ENCODE assay signal across 1 cellular context in the genomic region with DNA sequence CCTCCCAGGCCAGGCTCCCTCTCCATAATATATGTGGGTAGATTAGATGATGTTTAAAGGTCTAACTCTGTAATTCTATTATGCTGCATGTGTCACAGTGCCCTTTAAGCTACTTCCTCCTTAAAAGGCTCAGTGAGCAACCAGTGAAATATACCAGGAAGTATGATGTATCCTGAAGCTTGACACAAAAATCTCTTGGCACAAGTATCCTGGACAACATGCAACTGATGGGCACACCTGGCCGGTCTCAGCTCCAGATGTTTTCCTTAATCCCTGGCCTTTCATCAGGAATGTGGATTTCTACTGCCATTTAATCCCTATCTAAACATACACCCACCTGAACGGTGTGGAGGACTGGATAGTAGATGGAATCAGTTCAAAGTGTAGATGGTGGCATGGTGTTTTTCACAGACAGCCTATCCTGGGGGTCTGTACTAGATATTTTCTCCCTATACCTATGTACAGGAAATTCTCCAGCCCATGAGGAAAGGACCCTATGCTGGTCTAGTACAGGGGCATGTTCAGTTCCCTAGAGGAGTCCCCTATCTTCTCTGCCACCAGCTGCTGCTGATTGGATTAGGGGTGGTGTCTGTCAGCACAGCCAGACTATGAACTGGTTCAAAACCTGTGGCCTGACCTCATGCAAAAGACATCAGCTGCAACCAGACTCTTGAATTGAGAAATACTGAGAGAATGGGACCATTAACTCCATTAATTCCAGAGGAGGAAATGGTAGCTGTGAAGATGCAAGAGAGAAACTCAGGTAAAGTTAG.
A peak's percentile ranks its signal among the peaks of the same experiment; 100 is the strongest.
TF ChIP-seq lines count a peak whose summit lies in the region.

No MANE protein-coding gene starts in this region.

TF ChIP-seq in K562, 482 proteins besides CTCF, POLR2A, EP300 and RAD21 (continued from another document and continues in another):
- TF ChIP-seq ILF3 (IDR thresholded peaks at IDR 0.05; ENCODE audit: borderline replicate concordance) = no peak
- TF ChIP-seq, protein P1, sequence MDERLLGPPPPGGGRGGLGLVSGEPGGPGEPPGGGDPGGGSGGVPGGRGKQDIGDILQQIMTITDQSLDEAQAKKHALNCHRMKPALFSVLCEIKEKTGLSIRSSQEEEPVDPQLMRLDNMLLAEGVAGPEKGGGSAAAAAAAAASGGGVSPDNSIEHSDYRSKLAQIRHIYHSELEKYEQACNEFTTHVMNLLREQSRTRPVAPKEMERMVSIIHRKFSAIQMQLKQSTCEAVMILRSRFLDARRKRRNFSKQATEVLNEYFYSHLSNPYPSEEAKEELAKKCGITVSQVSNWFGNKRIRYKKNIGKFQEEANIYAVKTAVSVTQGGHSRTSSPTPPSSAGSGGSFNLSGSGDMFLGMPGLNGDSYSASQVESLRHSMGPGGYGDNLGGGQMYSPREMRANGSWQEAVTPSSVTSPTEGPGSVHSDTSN (CRISPR knock-in tag; IDR thresholded peaks at IDR 0.05; ENCODE audit: low read depth) = no peak
- TF ChIP-seq, protein P1 (tag; conservative IDR thresholded peaks at IDR 0.05; ENCODE audit: low read depth) = 0 out of 2 replicates have a peak, but pooled peaks have one; percentile 29
- TF ChIP-seq CREBBP (IDR thresholded peaks at IDR 0.05; ENCODE audit: low read depth, low read length) = no peak
- 0 out of 2 replicates have a peak, but pooled peaks have one; percentile 46 for TF ChIP-seq L3MBTL2 (IDR thresholded peaks at IDR 0.05)
- TF ChIP-seq MXI1 (IDR thresholded peaks at IDR 0.05; ENCODE audit: low read depth, low read length) = no peak
- no peak for TF ChIP-seq MIER1 (IDR thresholded peaks at IDR 0.05; ENCODE audit: low read depth)
- TF ChIP-seq CC2D1A (IDR thresholded peaks at IDR 0.05) = no peak
- TF ChIP-seq CSDE1 (IDR thresholded peaks at IDR 0.05) = no peak
- no peak for TF ChIP-seq ESRRB (CRISPR knock-in tag; IDR thresholded peaks at IDR 0.05; ENCODE audit: borderline replicate concordance)
- TF ChIP-seq ZNF263 (CRISPR knock-in tag; IDR thresholded peaks at IDR 0.05; ENCODE audit: borderline replicate concordance) = no peak
- no peak for TF ChIP-seq RUNX1 (IDR thresholded peaks at IDR 0.05; ENCODE audit: low read depth)
- TF ChIP-seq, protein P2, sequence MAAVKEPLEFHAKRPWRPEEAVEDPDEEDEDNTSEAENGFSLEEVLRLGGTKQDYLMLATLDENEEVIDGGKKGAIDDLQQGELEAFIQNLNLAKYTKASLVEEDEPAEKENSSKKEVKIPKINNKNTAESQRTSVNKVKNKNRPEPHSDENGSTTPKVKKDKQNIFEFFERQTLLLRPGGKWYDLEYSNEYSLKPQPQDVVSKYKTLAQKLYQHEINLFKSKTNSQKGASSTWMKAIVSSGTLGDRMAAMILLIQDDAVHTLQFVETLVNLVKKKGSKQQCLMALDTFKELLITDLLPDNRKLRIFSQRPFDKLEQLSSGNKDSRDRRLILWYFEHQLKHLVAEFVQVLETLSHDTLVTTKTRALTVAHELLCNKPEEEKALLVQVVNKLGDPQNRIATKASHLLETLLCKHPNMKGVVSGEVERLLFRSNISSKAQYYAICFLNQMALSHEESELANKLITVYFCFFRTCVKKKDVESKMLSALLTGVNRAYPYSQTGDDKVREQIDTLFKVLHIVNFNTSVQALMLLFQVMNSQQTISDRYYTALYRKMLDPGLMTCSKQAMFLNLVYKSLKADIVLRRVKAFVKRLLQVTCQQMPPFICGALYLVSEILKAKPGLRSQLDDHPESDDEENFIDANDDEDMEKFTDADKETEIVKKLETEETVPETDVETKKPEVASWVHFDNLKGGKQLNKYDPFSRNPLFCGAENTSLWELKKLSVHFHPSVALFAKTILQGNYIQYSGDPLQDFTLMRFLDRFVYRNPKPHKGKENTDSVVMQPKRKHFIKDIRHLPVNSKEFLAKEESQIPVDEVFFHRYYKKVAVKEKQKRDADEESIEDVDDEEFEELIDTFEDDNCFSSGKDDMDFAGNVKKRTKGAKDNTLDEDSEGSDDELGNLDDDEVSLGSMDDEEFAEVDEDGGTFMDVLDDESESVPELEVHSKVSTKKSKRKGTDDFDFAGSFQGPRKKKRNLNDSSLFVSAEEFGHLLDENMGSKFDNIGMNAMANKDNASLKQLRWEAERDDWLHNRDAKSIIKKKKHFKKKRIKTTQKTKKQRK (IDR thresholded peaks at IDR 0.05; ENCODE audit: borderline replicate concordance, low read depth, low read length) = no peak
- TF ChIP-seq HDAC1 (IDR thresholded peaks at IDR 0.05) = no peak
- no peak for TF ChIP-seq CREM (IDR thresholded peaks at IDR 0.05; ENCODE audit: low read depth)
- peak; percentile 11; the same call in 1 of the 2 replicates for TF ChIP-seq TEAD4 (IDR thresholded peaks at IDR 0.05; ENCODE audit: low read length)
- no peak for TF ChIP-seq TEAD4 (CRISPR knock-in tag; IDR thresholded peaks at IDR 0.05; ENCODE audit: borderline replicate concordance)
- TF ChIP-seq, protein P3, sequence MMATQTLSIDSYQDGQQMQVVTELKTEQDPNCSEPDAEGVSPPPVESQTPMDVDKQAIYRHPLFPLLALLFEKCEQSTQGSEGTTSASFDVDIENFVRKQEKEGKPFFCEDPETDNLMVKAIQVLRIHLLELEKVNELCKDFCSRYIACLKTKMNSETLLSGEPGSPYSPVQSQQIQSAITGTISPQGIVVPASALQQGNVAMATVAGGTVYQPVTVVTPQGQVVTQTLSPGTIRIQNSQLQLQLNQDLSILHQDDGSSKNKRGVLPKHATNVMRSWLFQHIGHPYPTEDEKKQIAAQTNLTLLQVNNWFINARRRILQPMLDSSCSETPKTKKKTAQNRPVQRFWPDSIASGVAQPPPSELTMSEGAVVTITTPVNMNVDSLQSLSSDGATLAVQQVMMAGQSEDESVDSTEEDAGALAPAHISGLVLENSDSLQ (IDR thresholded peaks at IDR 0.05) = peak; percentile 68
- no peak for TF ChIP-seq BRF2 (IDR thresholded peaks at IDR 0.05; ENCODE audit: borderline replicate concordance, insufficient read depth, insufficient read length)
- TF ChIP-seq FOXA3 (CRISPR knock-in tag; conservative IDR thresholded peaks at IDR 0.05 in 1 of 2, IDR thresholded peaks at IDR 0.05 in 1 of 2) = no peak
- TF ChIP-seq HLTF (IDR thresholded peaks at IDR 0.05) = no peak
- TF ChIP-seq HIVEP1 (CRISPR knock-in tag; IDR thresholded peaks at IDR 0.05) = no peak
- no peak for TF ChIP-seq SMARCE1 (IDR thresholded peaks at IDR 0.05)
- TF ChIP-seq ZNF217 (CRISPR knock-in tag; IDR thresholded peaks at IDR 0.05) = no peak
- TF ChIP-seq SFPQ (IDR thresholded peaks at IDR 0.05; ENCODE audit: low read depth, low read length) = no peak
- TF ChIP-seq ELF2 (CRISPR knock-in tag; IDR thresholded peaks at IDR 0.05) = no peak
- TF ChIP-seq ZNF696 (CRISPR knock-in tag; conservative IDR thresholded peaks at IDR 0.05) = no peak
- no peak for TF ChIP-seq ZBED1 (IDR thresholded peaks at IDR 0.05)
- TF ChIP-seq, protein P4, sequence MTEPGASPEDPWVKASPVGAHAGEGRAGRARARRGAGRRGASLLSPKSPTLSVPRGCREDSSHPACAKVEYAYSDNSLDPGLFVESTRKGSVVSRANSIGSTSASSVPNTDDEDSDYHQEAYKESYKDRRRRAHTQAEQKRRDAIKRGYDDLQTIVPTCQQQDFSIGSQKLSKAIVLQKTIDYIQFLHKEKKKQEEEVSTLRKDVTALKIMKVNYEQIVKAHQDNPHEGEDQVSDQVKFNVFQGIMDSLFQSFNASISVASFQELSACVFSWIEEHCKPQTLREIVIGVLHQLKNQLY (CRISPR knock-in tag; conservative IDR thresholded peaks at IDR 0.05) = no peak
- TF ChIP-seq ZNF324 (CRISPR knock-in tag; IDR thresholded peaks at IDR 0.05) = no peak
- TF ChIP-seq PURB (CRISPR knock-in tag; IDR thresholded peaks at IDR 0.05; ENCODE audit: low read depth) = no peak
- no peak for TF ChIP-seq PHF21A (IDR thresholded peaks at IDR 0.05; ENCODE audit: borderline replicate concordance, low read depth)
- TF ChIP-seq FOXA1 (IDR thresholded peaks at IDR 0.05; ENCODE audit: borderline replicate concordance) = no peak
- no peak for TF ChIP-seq CREB1 (IDR thresholded peaks at IDR 0.05)
- no peak for TF ChIP-seq CREB1 (CRISPR knock-in tag; IDR thresholded peaks at IDR 0.05)
- peak; percentile 58 for TF ChIP-seq NFYB (IDR thresholded peaks at IDR 0.05; ENCODE audit: extremely low read depth, insufficient read length)
- TF ChIP-seq ZNF436 (CRISPR knock-in tag; IDR thresholded peaks at IDR 0.05) = no peak
- TF ChIP-seq YY1 (IDR thresholded peaks at IDR 0.05; ENCODE audit: borderline replicate concordance in 1 of 3, control insufficient read depth in 1 of 3, extremely low read depth in 1 of 3, insufficient read depth in 3 of 3, insufficient read length in 1 of 3, insufficient replicate concordance in 2 of 3, low read depth in 1 of 3, low read length in 2 of 3) = no peak
- peak; percentile 42; the same call in 1 of the 2 replicates for TF ChIP-seq GATA2 (CRISPR knock-in tag; IDR thresholded peaks at IDR 0.05)
- no peak for TF ChIP-seq CREB3L1 (IDR thresholded peaks at IDR 0.05; ENCODE audit: borderline replicate concordance, low read depth)
- TF ChIP-seq CBFA2T2 (conservative IDR thresholded peaks at IDR 0.05) = peak; percentile 32; the same call in 1 of the 2 replicates
- TF ChIP-seq TRIM28 (IDR thresholded peaks at IDR 0.05) = no peak
- no peak for TF ChIP-seq FOXP4 (CRISPR knock-in tag; IDR thresholded peaks at IDR 0.05; ENCODE audit: borderline replicate concordance)
- TF ChIP-seq, protein P5, sequence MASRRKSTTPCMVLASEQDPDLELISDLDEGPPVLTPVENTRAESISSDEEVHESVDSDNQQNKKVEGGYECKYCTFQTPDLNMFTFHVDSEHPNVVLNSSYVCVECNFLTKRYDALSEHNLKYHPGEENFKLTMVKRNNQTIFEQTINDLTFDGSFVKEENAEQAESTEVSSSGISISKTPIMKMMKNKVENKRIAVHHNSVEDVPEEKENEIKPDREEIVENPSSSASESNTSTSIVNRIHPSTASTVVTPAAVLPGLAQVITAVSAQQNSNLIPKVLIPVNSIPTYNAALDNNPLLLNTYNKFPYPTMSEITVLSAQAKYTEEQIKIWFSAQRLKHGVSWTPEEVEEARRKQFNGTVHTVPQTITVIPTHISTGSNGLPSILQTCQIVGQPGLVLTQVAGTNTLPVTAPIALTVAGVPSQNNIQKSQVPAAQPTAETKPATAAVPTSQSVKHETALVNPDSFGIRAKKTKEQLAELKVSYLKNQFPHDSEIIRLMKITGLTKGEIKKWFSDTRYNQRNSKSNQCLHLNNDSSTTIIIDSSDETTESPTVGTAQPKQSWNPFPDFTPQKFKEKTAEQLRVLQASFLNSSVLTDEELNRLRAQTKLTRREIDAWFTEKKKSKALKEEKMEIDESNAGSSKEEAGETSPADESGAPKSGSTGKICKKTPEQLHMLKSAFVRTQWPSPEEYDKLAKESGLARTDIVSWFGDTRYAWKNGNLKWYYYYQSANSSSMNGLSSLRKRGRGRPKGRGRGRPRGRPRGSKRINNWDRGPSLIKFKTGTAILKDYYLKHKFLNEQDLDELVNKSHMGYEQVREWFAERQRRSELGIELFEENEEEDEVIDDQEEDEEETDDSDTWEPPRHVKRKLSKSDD (conservative IDR thresholded peaks at IDR 0.05; ENCODE audit: low read length) = no peak
